Comparison of ENCODE assay signal across 9 cellular contexts in the genomic region with DNA sequence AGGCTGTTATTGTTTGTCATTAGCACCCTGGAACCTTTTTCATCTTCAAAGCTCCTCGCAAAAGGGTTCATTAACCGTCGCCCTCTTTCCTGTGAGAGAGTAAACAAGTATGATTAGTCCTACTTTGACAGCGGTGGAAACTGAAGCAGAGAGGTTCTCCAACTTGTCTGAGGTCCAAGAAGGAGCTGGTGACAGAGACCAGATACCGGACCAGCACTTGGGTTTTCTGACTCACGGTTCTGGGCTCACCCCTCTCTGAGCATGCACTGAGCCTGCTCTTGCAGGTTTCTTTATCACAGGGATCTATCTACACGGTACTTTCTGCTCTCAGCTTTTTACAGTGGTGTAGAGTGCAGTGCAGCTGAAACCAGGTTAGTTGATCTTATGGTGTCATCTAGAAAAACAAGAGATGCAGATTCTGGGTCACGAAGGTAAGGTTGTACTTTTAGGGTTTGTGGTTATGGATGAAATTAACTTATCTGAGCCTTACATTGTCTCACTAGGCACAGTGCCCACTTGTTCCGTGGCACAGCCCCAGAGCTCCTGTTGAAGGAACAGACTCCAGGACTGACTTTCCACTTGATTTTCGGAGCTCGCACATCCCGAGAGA.
DNase-seq lines count a peak whose midpoint lies in the region; ATAC-seq, FAIRE-seq and TF ChIP-seq lines count a peak whose summit lies in the region.
"Had no signal": no experiment of that assay in that cellular context is flagged by ENCODE, and none has a peak within 500 bp of the region (broad histone marks: within the 10 kb centered on the region; RNA-seq: fewer than 3 reads in every experiment).

No MANE protein-coding gene starts in this region.

- peaks cover 0 to 21% of the 10 kb centered on the region in 2 donors for H3K4me1 ChIP-seq in uterus

- CTCF ChIA-PET in T-cell (lab: Charles Lee): interaction anchor here in 1 of 2 donors (0.6 to 2.0 kb wide), 9 partner anchors 10 to 116 kb away, joined by 3 to 37 read pairs (median 3); no protein-coding TSS in a partner anchor

- TF ChIP-seq CTCF in bronchial epithelial cell (IDR thresholded peaks at IDR 0.05; ENCODE audit: insufficient read depth, low read length, severe bottlenecking) (no peak), omental fat pad (IDR thresholded peaks at IDR 0.05) (no peak), uterus (IDR thresholded peaks at IDR 0.05) (no peak)

- H3K4me3 Mint-ChIP-seq in T-cell: peak overlapping the region; percentile 81 to 91 (median 88)
- H3K4me3 Mint-ChIP-seq: brain had no signal

- H3K27me3 ChIP-seq in bronchial epithelial cell (ENCODE audit: control insufficient read depth, insufficient read depth, low read length): no peaks in the 10 kb centered on the region
- H3K27me3 ChIP-seq in uterus: no peaks in the 10 kb centered on the region

- no peaks in the 10 kb centered on the region for H3K9me3 ChIP-seq in uterus

- DNase-seq in CD1c-positive myeloid dendritic cell (ENCODE audit: extremely low spot score): peak; percentile 39
- peak in 33 of 34 experiments; percentile 28 to 79 (median 64) for DNase-seq in T-cell
- DNase-seq in bronchial epithelial cell (ENCODE audit: low read depth): peak; percentile 18
- no peak for DNase-seq in omental fat pad (ENCODE audit: low spot score)
- peak; percentile 65 to 75 for DNase-seq in uterus
- no peak for DNase-seq in NOMO-1 (lab: John Stamatoyannopoulos, UW; ENCODE audit: unreplicated experiment in 2 of 2)
- DNase-seq in DMS114 treated with DMSO at 0.1 percent for 48 hours (lab: John Stamatoyannopoulos, UW; ENCODE audit: unreplicated experiment): no peak

- H3K36me3 ChIP-seq in bronchial epithelial cell (ENCODE audit: control insufficient read depth, insufficient read depth, low read length) (no peaks in the 10 kb centered on the region), uterus (no peaks in the 10 kb centered on the region)

- peaks cover 57% of the 10 kb centered on the region for H3K36me3 Mint-ChIP-seq in T-cell

- ATAC-seq in GM21619 (IDR thresholded peaks at IDR 0.05; ENCODE audit: unreplicated experiment) (peak; percentile 49), T-cell (replicated peaks in 1 of 4) (peak; percentile 66 to 68 (median 67)), omental fat pad (ENCODE audit: low FRiP score) (peak; percentile 82)

- H3K9me3 Mint-ChIP-seq in T-cell: no peaks in the 10 kb centered on the region

- H3K4me1 Mint-ChIP-seq in T-cell: peaks cover 68 to 88% (median 77%) of the 10 kb centered on the region in 3 donors

- no peak for TF ChIP-seq POLR2A in uterus (IDR thresholded peaks at IDR 0.05)

- intact Hi-C loops in uterus (cut with DNase I; ENCODE audit: low total_unique reads): no loop called here

- peak overlapping the region; percentile 97 for H3K27ac Mint-ChIP-seq in T-cell

- H3K4me3 ChIP-seq in bronchial epithelial cell (ENCODE audit: low read depth, low read length) (no peak overlapping the region), uterus (peak overlapping the region; percentile 4 to 16)

- no peaks in the 10 kb centered on the region for H3K27me3 Mint-ChIP-seq in T-cell
- H3K27me3 Mint-ChIP-seq: brain had no signal

- POLR2A ChIA-PET in T-cell (lab: Charles Lee): interaction anchor here (0.7 to 6.0 kb wide), 19 partner anchors 9 to 117 kb away, joined by 3 to 277 read pairs (median 7); no protein-coding TSS in a partner anchor

- peak overlapping the region; percentile 76 to 88 for H3K27ac ChIP-seq in uterus

- no peak for FAIRE-seq in bronchial epithelial cell (lab: Jason Lieb, UNC)

Comparison
In these comparisons a context has a peak if more than half of its experiments do, and no peak if none do; other contexts are left out.
1. DNase-seq: peak in CD1c-positive myeloid dendritic cell (single experiment), T-cell (33 of 34), bronchial epithelial cell (single experiment) and uterus (2 of 2); none in omental fat pad (single experiment), NOMO-1 (0 of 2) and DMS114 treated with DMSO at 0.1 percent for 48 hours (single experiment).
2. Peak in every context shown above with its lines, with median percentiles within 50 percentile points of each other: ATAC-seq.